11 cellular contexts compared by ENCODE assay signal in genomic region chr22:44449061-44449682, GRCh38. TPM values are rescaled to one million over a fixed set of nuclear protein-coding genes. Genes with fewer than 3 reads are reported as not detected.
DNase-seq lines count a peak whose midpoint lies in the region; ATAC-seq, FAIRE-seq and TF ChIP-seq lines count a peak whose summit lies in the region.
"Had no signal": no experiment of that assay in that cellular context is flagged by ENCODE, and none has a peak within 500 bp of the region (broad histone marks: within the 10 kb centered on the region; RNA-seq: fewer than 3 reads in every experiment).

No MANE protein-coding gene starts in this region.

- no peak for ATAC-seq in stimulated activated effector memory CD8-positive, alpha-beta T cell treated with anti-CD3 and anti-CD28 coated beads, Interleukin-12 subunit alpha, Interleukin-12 subunit beta, amount 100 ng/mL, for 72 hours
- no peak for ATAC-seq in GM21786 (IDR thresholded peaks at IDR 0.05; ENCODE audit: unreplicated experiment)
- ATAC-seq: activated CD8-positive, alpha-beta T cell treated with anti-CD3 and anti-CD28 coated beads, Interleukin-2, amount 10 ng/mL, durations not matched to agents 7 days and 5 days had no signal

- H3K36me3 ChIP-seq in SJSA1 = no peaks in the 10 kb centered on the region

- no peaks in the 10 kb centered on the region for H3K36me3 Mint-ChIP-seq in stimulated activated effector memory CD8-positive, alpha-beta T cell treated with anti-CD3 and anti-CD28 coated beads, Interleukin-12 subunit alpha, Interleukin-12 subunit beta, amount 100 ng/mL, for 72 hours

- FAIRE-seq in H54 (lab: Jason Lieb, UNC) = no peak
- FAIRE-seq: colon had no signal

- H3K4me1 ChIP-seq in SJSA1 (replicated peaks) = peaks cover 32% of the 10 kb centered on the region

- H3K4me3 ChIP-seq in SJSA1 (no peak overlapping the region), fibroblast of mammary gland (ENCODE audit: control insufficient read depth, low read depth, low read length) (no peak overlapping the region)

- no peak overlapping the region for H3K27ac Mint-ChIP-seq in stimulated activated effector memory CD8-positive, alpha-beta T cell treated with anti-CD3 and anti-CD28 coated beads, Interleukin-12 subunit alpha, Interleukin-12 subunit beta, amount 100 ng/mL, for 72 hours
- H3K27ac Mint-ChIP-seq: activated CD8-positive, alpha-beta T cell treated with anti-CD3 and anti-CD28 coated beads, Interleukin-2, amount 10 ng/mL, durations not matched to agents 7 days and 5 days; IgD-negative memory B cell had no signal

- H3K27me3 ChIP-seq in SJSA1 (replicated peaks) = no peaks in the 10 kb centered on the region

- no peak overlapping the region for H3K4me3 Mint-ChIP-seq in stimulated activated effector memory CD8-positive, alpha-beta T cell treated with anti-CD3 and anti-CD28 coated beads, Interleukin-12 subunit alpha, Interleukin-12 subunit beta, amount 100 ng/mL, for 72 hours
- H3K4me3 Mint-ChIP-seq: activated CD8-positive, alpha-beta T cell treated with anti-CD3 and anti-CD28 coated beads, Interleukin-2, amount 10 ng/mL, durations not matched to agents 7 days and 5 days had no signal

- TF ChIP-seq CTCF in fibroblast of mammary gland (conservative IDR thresholded peaks at IDR 0.05; ENCODE audit: control insufficient read depth, insufficient read depth, low read depth, low read length) = no peak

- H3K9me3 Mint-ChIP-seq in stimulated activated effector memory CD8-positive, alpha-beta T cell treated with anti-CD3 and anti-CD28 coated beads, Interleukin-12 subunit alpha, Interleukin-12 subunit beta, amount 100 ng/mL, for 72 hours = peaks cover 3% of the 10 kb centered on the region

- DNase-seq in H54 (ENCODE audit: insufficient read length, low spot score) = peak; percentile 60
- peak; percentile 76 to 89 for DNase-seq in SJSA1 (ENCODE audit: low read depth in 1 of 2, low spot score in 2 of 2)
- peak; percentile 94 for DNase-seq in fibroblast of mammary gland (ENCODE audit: low read depth)
- peak; percentile 17 for DNase-seq in smooth muscle cell of the brain vasculature (ENCODE audit: low read depth, low spot score)
- DNase-seq in SKM-1 treated with dmso at 0.1 percent for 144 hours (lab: John Stamatoyannopoulos, UW; ENCODE audit: unreplicated experiment) = no peak
- DNase-seq in stimulated activated effector memory CD8-positive, alpha-beta T cell treated with anti-CD3 and anti-CD28 coated beads, Interleukin-12 subunit alpha, Interleukin-12 subunit beta, amount 100 ng/mL, for 72 hours (ENCODE audit: low spot score in 2 of 2) = no peak
- no peak for DNase-seq in SW 1271 (lab: John Stamatoyannopoulos, UW)
- DNase-seq: activated CD8-positive, alpha-beta T cell treated with anti-CD3 and anti-CD28 coated beads, Interleukin-2, amount 10 ng/mL, durations not matched to agents 7 days and 5 days had no signal

- no peak for TF ChIP-seq POLR2A in H54 (IDR thresholded peaks at IDR 0.05; ENCODE audit: low read depth, low read length)

- peaks cover 8% of the 10 kb centered on the region; the same call in 1 of the 2 replicates for H3K9me3 ChIP-seq in SJSA1 (replicated peaks)

- peak overlapping the region; percentile 73 for H3K27ac ChIP-seq in SJSA1

- peaks cover 11% of the 10 kb centered on the region for H3K4me1 Mint-ChIP-seq in stimulated activated effector memory CD8-positive, alpha-beta T cell treated with anti-CD3 and anti-CD28 coated beads, Interleukin-12 subunit alpha, Interleukin-12 subunit beta, amount 100 ng/mL, for 72 hours
- H3K4me1 Mint-ChIP-seq: IgD-negative memory B cell had no signal

RNA-seq across cellular contexts. Expression of gene RTL6, which starts 48.9 kb away (rescaled TPM):
- total RNA-seq in SJSA1 (2014; rRNA removed; shearing (Covaris generic)) = 12.3 and 20.0 TPM in 2 replicates

Comparison
In these comparisons a context has a peak if more than half of its experiments do, and no peak if none do; other contexts are left out.
1. DNase-seq: peak in H54 (single experiment), SJSA1 (2 of 2), fibroblast of mammary gland (single experiment) and smooth muscle cell of the brain vasculature (single experiment); none in SKM-1 treated with dmso at 0.1 percent for 144 hours (single experiment), stimulated activated effector memory CD8-positive, alpha-beta T cell treated with anti-CD3 and anti-CD28 coated beads, Interleukin-12 subunit alpha, Interleukin-12 subunit beta, amount 100 ng/mL, for 72 hours (0 of 2) and SW 1271 (0 of 2).